Comparison of ENCODE assay signal across 11 cellular contexts in the genomic region with DNA sequence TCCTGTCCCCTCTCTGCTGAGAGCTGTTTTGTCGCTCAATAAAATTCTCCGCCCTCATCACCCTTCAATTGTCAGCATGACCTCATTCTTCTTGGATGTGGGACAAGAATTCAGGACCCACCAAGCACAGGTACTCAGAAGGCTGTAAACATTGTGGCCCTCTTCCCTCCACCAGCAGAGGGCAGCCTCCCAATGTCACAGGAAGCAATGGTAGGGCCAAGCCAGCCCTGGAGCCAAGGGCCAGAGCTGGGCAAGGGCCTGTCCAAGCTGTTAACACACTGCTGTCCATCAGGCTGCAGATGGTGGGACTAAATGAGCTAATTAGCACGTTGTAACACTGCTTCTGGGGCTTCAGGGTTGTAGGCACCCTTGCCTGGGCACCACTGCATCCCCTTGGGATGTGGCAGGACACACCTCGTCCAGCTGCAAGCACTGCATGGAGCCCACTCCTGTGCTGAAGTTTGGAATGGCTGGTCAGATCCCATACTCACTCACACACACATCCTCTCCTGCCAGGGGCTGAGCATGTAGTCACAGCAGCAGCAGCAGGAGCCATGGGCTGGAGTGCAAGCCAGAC.
DNase-seq lines count a peak whose midpoint lies in the region; ATAC-seq and TF ChIP-seq lines count a peak whose summit lies in the region.
"Had no signal": no experiment of that assay in that cellular context is flagged by ENCODE, and none has a peak within 500 bp of the region (broad histone marks: within the 10 kb centered on the region; RNA-seq: fewer than 3 reads in every experiment).

No MANE protein-coding gene starts in this region.

- peak; percentile 10 for DNase-seq in stimulated activated CD4-positive, alpha-beta T cell treated with anti-CD3 and anti-CD28 coated beads, Interleukin-1b, Interleukin-23, amount 100 ng/mL, for 48 hours
- no peak for DNase-seq in stimulated activated CD4-positive, alpha-beta T cell treated with anti-CD3 and anti-CD28 coated beads, Interleukin-4, amount 100 ng/mL, for 4 hours
- DNase-seq in Panc1 (ENCODE audit: low read depth, low spot score), result no peak
- no peak for DNase-seq in fibroblast of lung (ENCODE audit: low read depth in 2 of 2)
- no peak for DNase-seq in NCI-H1092 treated with DMSO at 0.1 percent for 48 hours (lab: John Stamatoyannopoulos, UW)
- no peak for DNase-seq in T-helper 17 cell
- DNase-seq: NCI-H1092, T1000 had no signal

- H3K27ac Mint-ChIP-seq in T-helper 17 cell, result no peak overlapping the region
- H3K27ac Mint-ChIP-seq: dendritic cell treated with granulocyte-macrophage colony-stimulating factor and Interleukin-4, amounts not matched to agents 40 ng/mL and 50 ng/mL, for 4 days had no signal

- no peak overlapping the region for H2AFZ ChIP-seq in fibroblast of lung (ENCODE audit: low read length)

- H3K27me3 ChIP-seq in Panc1 (ENCODE audit: control insufficient read depth, insufficient read depth, low read length) (no peaks in the 10 kb centered on the region), fibroblast of lung (ENCODE audit: control insufficient read depth, insufficient read depth, low read length) (no peaks in the 10 kb centered on the region)

- H4K20me1 ChIP-seq in fibroblast of lung (ENCODE audit: control insufficient read depth, extremely low read depth, insufficient read depth, low read length), result no peaks in the 10 kb centered on the region

- H3K27ac ChIP-seq in Panc1 (ENCODE audit: low read length) (no peak overlapping the region), fibroblast of lung (ENCODE audit: insufficient read depth, low read length) (peak overlapping the region; percentile 63)

- ATAC-seq in Panc1 (no peak), HG03025 (IDR thresholded peaks at IDR 0.05; ENCODE audit: low FRiP score, unreplicated experiment) (no peak), T-helper 17 cell (no peak), GM18505 (IDR thresholded peaks at IDR 0.05; ENCODE audit: unreplicated experiment) (no peak)

- intact Hi-C loops in Panc1 (cut with micrococcal nuclease; ENCODE audit: unreplicated experiment), result no loop called here

- H3K36me3 Mint-ChIP-seq in T-helper 17 cell (ENCODE audit: low read depth), result no peaks in the 10 kb centered on the region

- no peak for TF ChIP-seq POLR2A in GM18505 (IDR thresholded peaks at IDR 0.05; ENCODE audit: borderline replicate concordance, extremely low read depth, insufficient read depth, insufficient read length)

- H3K4me3 Mint-ChIP-seq in T-helper 17 cell, result no peak overlapping the region
- H3K4me3 Mint-ChIP-seq: dendritic cell treated with granulocyte-macrophage colony-stimulating factor and Interleukin-4, amounts not matched to agents 40 ng/mL and 50 ng/mL, for 4 days had no signal

- no peak overlapping the region for H3K4me2 ChIP-seq in fibroblast of lung (ENCODE audit: extremely low read depth, insufficient read depth, low read length)

- H3K9me3 ChIP-seq in Panc1 (ENCODE audit: control insufficient read depth, insufficient read depth, low read depth, low read length) (no peaks in the 10 kb centered on the region), fibroblast of lung (ENCODE audit: control insufficient read depth, insufficient read depth, low read depth, low read length) (no peaks in the 10 kb centered on the region), T-helper 17 cell (ENCODE audit: control insufficient read depth, low read length, poor library complexity, severe bottlenecking) (no peaks in the 10 kb centered on the region)

- no peaks in the 10 kb centered on the region for H3K79me2 ChIP-seq in fibroblast of lung (ENCODE audit: control insufficient read depth, insufficient read depth, low read length)

- in situ Hi-C loops in Panc1 (cut with HindIII; ENCODE audit: low pct_unique_long_range_greater_than_20kb, low sequenced_read_pairs), result no loop called here

- H3K4me1 ChIP-seq in Panc1 (ENCODE audit: control insufficient read depth, insufficient read depth, low read length), result no peaks in the 10 kb centered on the region
- peaks cover 13% of the 10 kb centered on the region for H3K4me1 ChIP-seq in fibroblast of lung (ENCODE audit: control insufficient read depth, extremely low read depth, insufficient read depth, low read length)

- peaks cover 9% of the 10 kb centered on the region for H3K4me1 Mint-ChIP-seq in T-helper 17 cell

- POLR2A ChIA-PET in Panc1 (lab: Charles Lee), result no interaction called here

- BruUV-seq in Panc1 (replicated peaks; lab: Mats Ljungman, UMichigan), result no TSS peak

- TF ChIP-seq CTCF in Panc1 (IDR thresholded peaks at IDR 0.05) (0 out of 2 replicates have a peak, but pooled peaks have one; percentile 19), fibroblast of lung (conservative IDR thresholded peaks at IDR 0.05 in 1 of 2, IDR thresholded peaks at IDR 0.05 in 1 of 2; ENCODE audit: low read depth in 1 of 2, low read length in 2 of 2) (peak in 1 of 2 donors; percentile 9)

- H3K36me3 ChIP-seq in Panc1 (ENCODE audit: control insufficient read depth, insufficient read depth, low read length) (no peaks in the 10 kb centered on the region), fibroblast of lung (ENCODE audit: control insufficient read depth, insufficient read depth, low read length) (no peaks in the 10 kb centered on the region)

- H3K27me3 Mint-ChIP-seq in T-helper 17 cell, result peaks cover 5% of the 10 kb centered on the region
- H3K27me3 Mint-ChIP-seq: dendritic cell treated with granulocyte-macrophage colony-stimulating factor and Interleukin-4, amounts not matched to agents 40 ng/mL and 50 ng/mL, for 4 days had no signal

- CTCF ChIA-PET in Panc1 (lab: Charles Lee), result no interaction called here

- no peak overlapping the region for H3K9ac ChIP-seq in fibroblast of lung (ENCODE audit: insufficient read depth, low read length)

- no peak overlapping the region for H3K4me3 ChIP-seq in Panc1 (ENCODE audit: low read depth in 2 of 2, low read length in 2 of 2)
- H3K4me3 ChIP-seq in fibroblast of lung (replicated peaks in 1 of 4; ENCODE audit: control extremely low read depth in 1 of 4, insufficient read depth in 1 of 4, low read depth in 3 of 4, low read length in 4 of 4), result no peak overlapping the region
